ENCODE assay signal across 15 cellular contexts in the genomic region with DNA sequence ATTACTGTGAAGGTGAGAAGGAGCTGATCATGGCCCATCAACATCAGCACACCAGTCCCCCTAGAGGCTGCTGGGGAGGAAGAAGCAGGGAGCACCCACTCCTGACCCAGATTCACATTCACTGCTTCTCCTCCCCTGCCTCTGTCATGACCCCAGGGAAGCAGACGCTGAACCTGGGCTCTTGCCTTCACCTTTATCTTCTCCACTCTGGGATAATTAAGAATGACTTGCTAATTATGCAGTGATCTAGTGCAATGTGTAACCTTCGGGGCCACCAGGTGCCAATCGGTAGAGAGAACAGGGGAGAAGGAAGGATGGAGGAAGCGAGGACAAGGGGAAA. TPM values are rescaled to one million over a fixed set of nuclear protein-coding genes. Genes with fewer than 3 reads are reported as not detected.
DNase-seq lines count a peak whose midpoint lies in the region; ATAC-seq and TF ChIP-seq lines count a peak whose summit lies in the region.
"Had no signal": no experiment of that assay in that cellular context is flagged by ENCODE, and none has a peak within 500 bp of the region (broad histone marks: within the 10 kb centered on the region; RNA-seq: fewer than 3 reads in every experiment).

No MANE protein-coding gene starts in this region.

- no peaks in the 10 kb centered on the region for H3K9me3 Mint-ChIP-seq in activated CD4-positive, alpha-beta T cell treated with anti-CD3 and anti-CD28 coated beads for 36 hours (ENCODE audit: low read depth)
- H3K9me3 Mint-ChIP-seq in Calu3 (ENCODE audit: low read depth, unreplicated experiment): no peaks in the 10 kb centered on the region

- peak; percentile 70 for ATAC-seq in activated CD4-positive, alpha-beta T cell treated with anti-CD3 and anti-CD28 coated beads for 36 hours
- peak; percentile 68 for ATAC-seq in HCT116

- no peaks in the 10 kb centered on the region for H3K9me3 ChIP-seq in HCT116 (ENCODE audit: control insufficient read depth in 1 of 2, insufficient read depth in 1 of 2, low read depth in 1 of 2, low read length in 2 of 2)

- no peak overlapping the region for H3K4me3 ChIP-seq in HCT116 (replicated peaks in 1 of 2; ENCODE audit: low read depth in 1 of 2, low read length in 2 of 2)

- peak in 1 of 3 experiments; percentile 17; a peak in 1 of 6 replicates for TF ChIP-seq CTCF in HCT116 (IDR thresholded peaks at IDR 0.05 in 2 of 3, conservative IDR thresholded peaks at IDR 0.05 in 1 of 3; ENCODE audit: borderline replicate concordance in 1 of 3, insufficient read depth in 1 of 3, low read depth in 2 of 3, low read length in 2 of 3)
- TF ChIP-seq CTCF in Calu3 (IDR thresholded peaks at IDR 0.05; ENCODE audit: unreplicated experiment): no peak

- no peaks in the 10 kb centered on the region for H4K20me1 ChIP-seq in HCT116 (ENCODE audit: insufficient read depth)

- intact Hi-C loops in activated CD4-positive, alpha-beta T cell treated with anti-CD3 and anti-CD28 coated beads for 36 hours (cut with DNase I, micrococcal nuclease): no loop called here
- intact Hi-C loops in HCT116 (cut with micrococcal nuclease): no loop called here
- intact Hi-C loops in posterior vena cava (cut with DNase I): no loop called here
- intact Hi-C loops in Calu3 (cut with micrococcal nuclease; ENCODE audit: unreplicated experiment): no loop called here

- H3K4me3 Mint-ChIP-seq in activated CD4-positive, alpha-beta T cell treated with anti-CD3 and anti-CD28 coated beads for 36 hours: no peak overlapping the region
- H3K4me3 Mint-ChIP-seq in Calu3 (ENCODE audit: low read depth, unreplicated experiment): no peak overlapping the region

- CTCF ChIA-PET in activated CD4-positive, alpha-beta T cell treated with anti-CD3 and anti-CD28 coated beads for 36 hours (lab: Charles Lee): no interaction called here
- CTCF ChIA-PET in HCT116 (lab: Charles Lee): no interaction called here
- CTCF ChIA-PET in Calu3 (lab: Charles Lee): no interaction called here

- no peaks in the 10 kb centered on the region for H3K27me3 ChIP-seq in HCT116 (ENCODE audit: insufficient read depth, low read length)

- H3K4me2 ChIP-seq in HCT116 (ENCODE audit: low read length): no peak overlapping the region

- H3K79me2 ChIP-seq in HCT116 (ENCODE audit: insufficient read depth, low read length): peaks cover 6% of the 10 kb centered on the region; the same call in 1 of the 2 replicates

- H3K9ac ChIP-seq in HCT116 (ENCODE audit: low read length): no peak overlapping the region

- no peak overlapping the region for H2AFZ ChIP-seq in HCT116 (ENCODE audit: low read depth, low read length, poor library complexity, severe bottlenecking)

- H3K27ac ChIP-seq in HCT116 (ENCODE audit: low read depth, low read length): no peak overlapping the region
- H3K27ac ChIP-seq in substantia nigra (ENCODE audit: low read depth, low read length, poor library complexity, severe bottlenecking): no peak overlapping the region

- H3K27me3 Mint-ChIP-seq in activated CD4-positive, alpha-beta T cell treated with anti-CD3 and anti-CD28 coated beads for 36 hours: no peaks in the 10 kb centered on the region
- H3K27me3 Mint-ChIP-seq in Calu3 (ENCODE audit: unreplicated experiment): no peaks in the 10 kb centered on the region

- no peak for DNase-seq in activated CD4-positive, alpha-beta T cell treated with anti-CD3 and anti-CD28 coated beads for 36 hours
- no peak for DNase-seq in activated CD4-positive, alpha-beta T cell treated with anti-CD3 and anti-CD28 coated beads, Interleukin-2, amount 50 U/mL, for 1 hour
- DNase-seq in HCT116 (ENCODE audit: low read depth, low spot score) (no peak), cerebellum (ENCODE audit: low spot score) (peak; percentile 10), posterior vena cava (ENCODE audit: low spot score) (peak; percentile 55), Calu3 (no peak), substantia nigra (lab: John Stamatoyannopoulos, UW) (no peak), ureter (ENCODE audit: low spot score) (no peak)
- DNase-seq: activated naive CD4-positive, alpha-beta T cell; cortex of kidney; NCI-H524; occipital lobe; SIG-M5; stimulated activated naive CD4-positive, alpha-beta T cell treated with Interleukin-2 at 50 U/mL for 16 hours had no signal

- peak overlapping the region; percentile 4 for H3K27ac Mint-ChIP-seq in activated CD4-positive, alpha-beta T cell treated with anti-CD3 and anti-CD28 coated beads for 36 hours
- no peak overlapping the region for H3K27ac Mint-ChIP-seq in Calu3 (ENCODE audit: unreplicated experiment)

- TF ChIP-seq POLR2A in HCT116 (IDR thresholded peaks at IDR 0.05; ENCODE audit: borderline replicate concordance, extremely low read depth, insufficient read depth, insufficient read length): no peak

- H3K4me1 Mint-ChIP-seq in activated CD4-positive, alpha-beta T cell treated with anti-CD3 and anti-CD28 coated beads for 36 hours: peaks cover 15% of the 10 kb centered on the region
- H3K4me1 Mint-ChIP-seq in Calu3 (ENCODE audit: low read depth, unreplicated experiment): no peaks in the 10 kb centered on the region

- peaks cover 12 to 14% of the 10 kb centered on the region in 2 experiments; a peak in 2 of 4 replicates for H3K36me3 ChIP-seq in HCT116 (ENCODE audit: control insufficient read depth in 1 of 2, insufficient read depth in 2 of 2, low read length in 2 of 2)

- TF ChIP-seq RAD21 in HCT116 (IDR thresholded peaks at IDR 0.05; ENCODE audit: low read depth): no peak

- H3K4me1 ChIP-seq in HCT116 (ENCODE audit: control insufficient read depth in 1 of 2, insufficient read depth in 2 of 2, low read length in 2 of 2): no peaks in the 10 kb centered on the region

- POLR2A ChIA-PET in activated CD4-positive, alpha-beta T cell treated with anti-CD3 and anti-CD28 coated beads for 36 hours (lab: Charles Lee): no interaction called here
- POLR2A ChIA-PET in HCT116 (lab: Charles Lee): no interaction called here

- no peaks in the 10 kb centered on the region for H3K9me2 ChIP-seq in HCT116 (ENCODE audit: insufficient read depth)

- RAD21 ChIA-PET in HCT116 (lab: Charles Lee; ENCODE audit: low non-redundant PET in 1 of 2, low total read pairs in 2 of 2, uncharacterized antibody in 2 of 2, unreplicated experiment in 2 of 2): no interaction called here

- H3K36me3 Mint-ChIP-seq in activated CD4-positive, alpha-beta T cell treated with anti-CD3 and anti-CD28 coated beads for 36 hours (ENCODE audit: low read depth): peaks cover 14% of the 10 kb centered on the region
- no peaks in the 10 kb centered on the region for H3K36me3 Mint-ChIP-seq in Calu3 (ENCODE audit: insufficient read depth, unreplicated experiment)

- BruUV-seq in HCT116 (replicated peaks; lab: Mats Ljungman, UMichigan) (no TSS peak), Calu3 (replicated peaks; lab: Mats Ljungman, UMichigan) (no TSS peak)

TF ChIP-seq in HCT116, 20 proteins besides CTCF, POLR2A, EP300 and RAD21:
- no peak for TF ChIP-seq SRF (IDR thresholded peaks at IDR 0.05; ENCODE audit: low read depth)
- TF ChIP-seq, protein P1, sequence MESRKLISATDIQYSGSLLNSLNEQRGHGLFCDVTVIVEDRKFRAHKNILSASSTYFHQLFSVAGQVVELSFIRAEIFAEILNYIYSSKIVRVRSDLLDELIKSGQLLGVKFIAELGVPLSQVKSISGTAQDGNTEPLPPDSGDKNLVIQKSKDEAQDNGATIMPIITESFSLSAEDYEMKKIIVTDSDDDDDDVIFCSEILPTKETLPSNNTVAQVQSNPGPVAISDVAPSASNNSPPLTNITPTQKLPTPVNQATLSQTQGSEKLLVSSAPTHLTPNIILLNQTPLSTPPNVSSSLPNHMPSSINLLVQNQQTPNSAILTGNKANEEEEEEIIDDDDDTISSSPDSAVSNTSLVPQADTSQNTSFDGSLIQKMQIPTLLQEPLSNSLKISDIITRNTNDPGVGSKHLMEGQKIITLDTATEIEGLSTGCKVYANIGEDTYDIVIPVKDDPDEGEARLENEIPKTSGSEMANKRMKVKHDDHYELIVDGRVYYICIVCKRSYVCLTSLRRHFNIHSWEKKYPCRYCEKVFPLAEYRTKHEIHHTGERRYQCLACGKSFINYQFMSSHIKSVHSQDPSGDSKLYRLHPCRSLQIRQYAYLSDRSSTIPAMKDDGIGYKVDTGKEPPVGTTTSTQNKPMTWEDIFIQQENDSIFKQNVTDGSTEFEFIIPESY (IDR thresholded peaks at IDR 0.05; ENCODE audit: extremely low read depth, insufficient replicate concordance, low read length): no peak
- TF ChIP-seq, protein P2, sequence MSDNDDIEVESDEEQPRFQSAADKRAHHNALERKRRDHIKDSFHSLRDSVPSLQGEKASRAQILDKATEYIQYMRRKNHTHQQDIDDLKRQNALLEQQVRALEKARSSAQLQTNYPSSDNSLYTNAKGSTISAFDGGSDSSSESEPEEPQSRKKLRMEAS (IDR thresholded peaks at IDR 0.05): no peak

RNA-seq across cellular contexts. Expression of gene IQSEC3, which starts 44.4 kb away (rescaled TPM):
- not detected for total RNA-seq in activated CD4-positive, alpha-beta T cell treated with anti-CD3 and anti-CD28 coated beads for 36 hours
- not detected for total RNA-seq in HCT116 (2021; ENCODE audit: unreplicated experiment)
- not detected in 2 replicates for polyA plus RNA-seq in HCT116 (2012)
- 7.7 TPM for total RNA-seq in cerebellum
- total RNA-seq in posterior vena cava: 1 to 10 TPM; 3.2 to 3.6 TPM
- 0.42 TPM in 1 of 2 replicates, not detected in the other for total RNA-seq in Calu3 (2022)
- total RNA-seq in ureter: 4.3 TPM
- total RNA-seq: A172 had no signal

Comparison
In these comparisons a context has a peak if more than half of its experiments do, and no peak if none do; other contexts are left out.
1. DNase-seq: peak in cerebellum (single experiment) and posterior vena cava (single experiment); none in activated CD4-positive, alpha-beta T cell treated with anti-CD3 and anti-CD28 coated beads for 36 hours (single experiment), activated CD4-positive, alpha-beta T cell treated with anti-CD3 and anti-CD28 coated beads, Interleukin-2, amount 50 U/mL, for 1 hour (single experiment), HCT116 (single experiment), Calu3 (single experiment), substantia nigra (0 of 49) and ureter (single experiment).